In genomic region chr7:74174606-74175082, GRCh38 we compare ENCODE assay signal across 8 cellular contexts. TPM values are rescaled to one million over a fixed set of nuclear protein-coding genes. Genes with fewer than 3 reads are reported as not detected.
DNase-seq lines count a peak whose midpoint lies in the region; ATAC-seq and TF ChIP-seq lines count a peak whose summit lies in the region.

No MANE protein-coding gene starts in this region.

- H3K36me3 ChIP-seq in Caco-2 (ENCODE audit: control insufficient read depth, insufficient read depth, low read length), result no peaks in the 10 kb centered on the region; the same call in 1 of the 2 replicates
- peaks cover 48% of the 10 kb centered on the region for H3K36me3 ChIP-seq in WERI-Rb-1
- H3K36me3 ChIP-seq in ectodermal cell (ENCODE audit: control insufficient read depth, insufficient read depth, low read length), result peaks cover 11% of the 10 kb centered on the region

- H3K4me1 ChIP-seq in Caco-2 (peaks cover 13% of the 10 kb centered on the region; the same call in 1 of the 2 replicates), ectodermal cell (ENCODE audit: control insufficient read depth, insufficient read depth, low read length) (peaks cover 6% of the 10 kb centered on the region)

- WGBS in ectodermal cell, 2 experiments, result 0% methylated on average over 42 to 43 of the region's 43 CpGs

- peaks cover 56% of the 10 kb centered on the region for H3K36me3 Mint-ChIP-seq in Caco-2 (ENCODE audit: insufficient read depth, unreplicated experiment)

- H3K27me3 ChIP-seq in Caco-2 (replicated peaks; ENCODE audit: control insufficient read depth, insufficient read depth, low read length), result no peaks in the 10 kb centered on the region
- no peaks in the 10 kb centered on the region for H3K27me3 ChIP-seq in HL-60 (ENCODE audit: insufficient read depth, poor library complexity, severe bottlenecking)
- H3K27me3 ChIP-seq in WERI-Rb-1 (ENCODE audit: insufficient read depth, low read depth, severe bottlenecking), result no peaks in the 10 kb centered on the region
- no peaks in the 10 kb centered on the region for H3K27me3 ChIP-seq in ectodermal cell (ENCODE audit: control insufficient read depth, insufficient read depth, low read length, poor library complexity, severe bottlenecking)

- DNase-seq in Caco-2 (peak; percentile 59), HL-60 (ENCODE audit: low read depth in 1 of 2, low spot score in 1 of 2) (peak; percentile 37 to 38), WERI-Rb-1 (peak; percentile 75), lung microvascular endothelial cell (ENCODE audit: low read depth in 2 of 2) (peak; percentile 66 to 74), NCI-H526 treated with DMSO at 0.1 percent for 48 hours (lab: John Stamatoyannopoulos, UW) (no peak)
- peak; percentile 7 to 10 for DNase-seq in stimulated activated CD8-positive, alpha-beta memory T cell treated with anti-CD3 and anti-CD28 coated beads, Interleukin-7, amount 100 ng/mL, for 1 hour (ENCODE audit: low read depth in 2 of 2)

- no peaks in the 10 kb centered on the region for H3K27me3 Mint-ChIP-seq in Caco-2 (ENCODE audit: insufficient read depth, unreplicated experiment)

- H3K27ac ChIP-seq in HL-60 (replicated peaks) (peak overlapping the region; percentile 92), WERI-Rb-1 (peak overlapping the region; percentile 97), ectodermal cell (ENCODE audit: insufficient read depth, low read depth, low read length, poor library complexity, severe bottlenecking) (peak overlapping the region; percentile 90)

- H3K4me3 ChIP-seq in Caco-2 (ENCODE audit: low read depth, low read length), result peak overlapping the region; percentile 99
- H3K4me3 ChIP-seq in HL-60 (replicated peaks; ENCODE audit: insufficient read depth, low read length), result peak overlapping the region; percentile 93
- H3K4me3 ChIP-seq in WERI-Rb-1 (ENCODE audit: low read depth, low read length), result peak overlapping the region; percentile 93
- peak overlapping the region; percentile 91 for H3K4me3 ChIP-seq in ectodermal cell (ENCODE audit: insufficient read depth, low read depth, low read length)

- intact Hi-C loops in Caco-2 (cut with micrococcal nuclease; ENCODE audit: unreplicated experiment), result loop anchor here (2.0 to 5.0 kb wide), 2 partner anchors 28 to 92 kb away; partner anchors contain the start of gene LIMK1

- no TSS peak for BruUV-seq in Caco-2 (replicated peaks; lab: Mats Ljungman, UMichigan)

- CTCF ChIA-PET in Caco-2 (lab: Charles Lee), result interaction anchor here (1.6 to 2.9 kb wide), 2 partner anchors 9 to 32 kb away, joined by 8 to 10 read pairs; no protein-coding TSS in a partner anchor

- TF ChIP-seq CTCF in Caco-2 (IDR thresholded peaks at IDR 0.05; ENCODE audit: insufficient read depth in 1 of 2, low read depth in 1 of 2, low read length in 1 of 2, severe bottlenecking in 1 of 2, unreplicated experiment in 1 of 2), result no peak
- TF ChIP-seq CTCF in HL-60 (IDR thresholded peaks at IDR 0.05; ENCODE audit: insufficient read depth, low read length), result no peak
- no peak for TF ChIP-seq CTCF in WERI-Rb-1 (IDR thresholded peaks at IDR 0.05; ENCODE audit: low read depth, low read length)

- peak; percentile 7 for ATAC-seq in GM21360 (IDR thresholded peaks at IDR 0.05; ENCODE audit: unreplicated experiment)

- H3K9me3 ChIP-seq in Caco-2 (no peaks in the 10 kb centered on the region), WERI-Rb-1 (ENCODE audit: severe bottlenecking) (no peaks in the 10 kb centered on the region), ectodermal cell (ENCODE audit: control insufficient read depth, low read length) (no peaks in the 10 kb centered on the region)

- H3K27ac Mint-ChIP-seq in Caco-2 (ENCODE audit: unreplicated experiment), result peak overlapping the region; percentile 90

- H3K4me1 Mint-ChIP-seq in Caco-2 (ENCODE audit: low read depth, unreplicated experiment), result peaks cover 19% of the 10 kb centered on the region

- H3K4me3 Mint-ChIP-seq in Caco-2 (ENCODE audit: unreplicated experiment), result peak overlapping the region; percentile 94

- no peaks in the 10 kb centered on the region for H3K9me3 Mint-ChIP-seq in Caco-2 (ENCODE audit: unreplicated experiment)

- POLR2A ChIA-PET in Caco-2 (lab: Charles Lee), result interaction anchor here (0.5 to 0.8 kb wide), 2 partner anchors 91 to 309 kb away, joined by 3 to 5 read pairs; partner anchors contain the start of gene LIMK1

RNA-seq across cellular contexts. Expression of gene EIF4H, which starts 0.5 kb away (rescaled TPM):
- total RNA-seq in Caco-2 (2022) (370 TPM in 2 replicates), lung microvascular endothelial cell (267 and 400 TPM in 2 replicates)
- polyA plus RNA-seq in ectodermal cell (2013, experiment 1 of 4), result 346 TPM
- 329 TPM for polyA plus RNA-seq in ectodermal cell (2013, experiment 2 of 4)
- polyA plus RNA-seq in ectodermal cell (2013, experiment 3 of 4), result 259 TPM
- 292 TPM for polyA plus RNA-seq in ectodermal cell (2013, experiment 4 of 4)

RNA-seq across cellular contexts. Expression of gene LAT2, which starts 35.2 kb away (rescaled TPM):
- total RNA-seq in Caco-2 (2022) (1.2 and 1.3 TPM in 2 replicates), lung microvascular endothelial cell (1.3 and 3.0 TPM in 2 replicates)
- polyA plus RNA-seq in ectodermal cell (2013, experiment 1 of 4), result 0.30 TPM
- 0.37 TPM for polyA plus RNA-seq in ectodermal cell (2013, experiment 2 of 4)
- polyA plus RNA-seq in ectodermal cell (2013, experiment 3 of 4), result not detected
- polyA plus RNA-seq in ectodermal cell (2013, experiment 4 of 4), result 0.32 TPM
